29 cellular contexts compared by ENCODE assay signal in genomic region chr7:111045469-111045868, GRCh38. TPM values are rescaled to one million over a fixed set of nuclear protein-coding genes. Genes with fewer than 3 reads are reported as not detected.
DNase-seq lines count a peak whose midpoint lies in the region; ATAC-seq, FAIRE-seq and TF ChIP-seq lines count a peak whose summit lies in the region.
"Had no signal": no experiment of that assay in that cellular context is flagged by ENCODE, and none has a peak within 500 bp of the region (broad histone marks: within the 10 kb centered on the region; RNA-seq: fewer than 3 reads in every experiment).

No MANE protein-coding gene starts in this region.

- H2BK20ac ChIP-seq in H1 (ENCODE audit: low read length): peak overlapping the region; percentile 9; the same call in 1 of the 2 replicates

- H2BK12ac ChIP-seq in H1 (ENCODE audit: low read depth, low read length): no peak overlapping the region

- peaks cover 12% of the 10 kb centered on the region for H3K4me1 Mint-ChIP-seq in MCF 10A (ENCODE audit: insufficient read depth, unreplicated experiment)
- H3K4me1 Mint-ChIP-seq: B cell; central memory CD8-positive, alpha-beta T cell had no signal

- H2BK120ac ChIP-seq in H1 (replicated peaks; ENCODE audit: low read depth, low read length): no peak overlapping the region

- H4K91ac ChIP-seq in H1 (replicated peaks; ENCODE audit: insufficient read length, low read length): no peak overlapping the region

- DNase-seq in MCF 10A (ENCODE audit: unreplicated experiment) (peak; percentile 28), breast epithelium (ENCODE audit: low spot score in 2 of 2) (no peak), H1 (ENCODE audit: low read depth in 1 of 2, low spot score in 2 of 2) (no peak), testis (peak; percentile 48), nucleus accumbens (lab: John Stamatoyannopoulos, UW) (no peak), NCI-H1694 (lab: John Stamatoyannopoulos, UW) (no peak)
- DNase-seq: activated CD4-positive, alpha-beta T cell treated with anti-CD3 and anti-CD28 coated beads for 36 hours; activated naive CD4-positive, alpha-beta T cell treated with anti-CD3 and anti-CD28 coated beads for 36 hours; activated T-cell treated with anti-CD3 and anti-CD28 coated beads, Interleukin-2, amount 50 U/mL, for 48 hours; anterior cingulate cortex; erythroblast; head of caudate nucleus; MM.1S; NCI-H1417 treated with DMSO at 0.1 percent for 48 hours; NCI-H510A; Peyer's patch; stimulated activated naive CD8-positive, alpha-beta T cell treated with anti-CD3 and anti-CD28 coated beads, Interleukin-15, amount 100 ng/mL, for 72 hours; T-helper 1 cell had no signal

- POLR2A ChIA-PET in MCF 10A (lab: Yijun Ruan, JAX): no interaction called here
- POLR2A ChIA-PET in H1 (lab: Charles Lee; ENCODE audit: partially characterized antibody): no interaction called here

- H3K4me3 Mint-ChIP-seq in MCF 10A (ENCODE audit: unreplicated experiment): no peak overlapping the region
- H3K4me3 Mint-ChIP-seq: activated CD4-positive, alpha-beta T cell treated with anti-CD3 and anti-CD28 coated beads for 36 hours; activated naive CD4-positive, alpha-beta T cell treated with anti-CD3 and anti-CD28 coated beads for 36 hours; B cell; central memory CD8-positive, alpha-beta T cell; IgD-negative memory B cell; stimulated activated naive CD8-positive, alpha-beta T cell treated with anti-CD3 and anti-CD28 coated beads, Interleukin-15, amount 100 ng/mL, for 72 hours; type B pancreatic cell had no signal

- CTCF ChIA-PET in MCF 10A (lab: Yijun Ruan, JAX): interaction anchor here (0.6 kb wide), 1 partner anchor 573 kb away, joined by 5 read pairs; no protein-coding TSS in a partner anchor
- CTCF ChIA-PET in H1 (lab: Charles Lee; ENCODE audit: partially characterized antibody): interaction anchor here (0.6 to 1.4 kb wide), 2 partner anchors 53 to 312 kb away, joined by 3 to 4 read pairs; no protein-coding TSS in a partner anchor

- H3K36me3 ChIP-seq in breast epithelium (no peaks in the 10 kb centered on the region), H1 (ENCODE audit: control insufficient read depth in 2 of 4, insufficient read depth in 4 of 4, low read length in 3 of 4) (no peaks in the 10 kb centered on the region), iPS-18a (ENCODE audit: control insufficient read depth, low read depth, low read length) (no peaks in the 10 kb centered on the region), testis (ENCODE audit: low read depth, missing control alignments) (no peaks in the 10 kb centered on the region)
- H3K36me3 ChIP-seq: neutrophil, Peyer's patch, SJSA1 had no signal

- H3K56ac ChIP-seq in H1 (replicated peaks; ENCODE audit: insufficient read length, low read depth, low read length): no peak overlapping the region

- H3K79me2 ChIP-seq in H1 (ENCODE audit: control insufficient read depth in 1 of 2, insufficient read depth in 2 of 2, low read length in 2 of 2): no peaks in the 10 kb centered on the region

- no peak overlapping the region for H3K4me2 ChIP-seq in H1 (ENCODE audit: insufficient read depth in 1 of 2, low read depth in 2 of 2, low read length in 2 of 2)

- no peak overlapping the region for H2AK5ac ChIP-seq in H1 (ENCODE audit: low read depth, low read length)

- H3K27ac Mint-ChIP-seq in MCF 10A (ENCODE audit: low read depth, unreplicated experiment): no peak overlapping the region
- H3K27ac Mint-ChIP-seq: activated CD4-positive, alpha-beta T cell treated with anti-CD3 and anti-CD28 coated beads for 36 hours; activated naive CD4-positive, alpha-beta T cell treated with anti-CD3 and anti-CD28 coated beads for 36 hours; B cell; IgD-negative memory B cell; stimulated activated naive CD8-positive, alpha-beta T cell treated with anti-CD3 and anti-CD28 coated beads, Interleukin-15, amount 100 ng/mL, for 72 hours; type B pancreatic cell had no signal

- TF ChIP-seq POLR2A in breast epithelium (IDR thresholded peaks at IDR 0.05): no peak
- TF ChIP-seq POLR2A in H1 (IDR thresholded peaks at IDR 0.05; ENCODE audit: control extremely low read depth in 1 of 2, low read depth in 2 of 2, low read length in 2 of 2): no peak
- no peak for TF ChIP-seq POLR2A in testis (IDR thresholded peaks at IDR 0.05)

- H3K18ac ChIP-seq in H1 (ENCODE audit: extremely low read depth, low read length): 0 out of 2 replicates have a peak overlapping the region, but pooled peaks have one; percentile 11

- H3K27ac ChIP-seq in breast epithelium (no peak overlapping the region), H1 (ENCODE audit: low read depth, low read length) (no peak overlapping the region), iPS-18a (ENCODE audit: low read length) (peak overlapping the region; percentile 62), testis (no peak overlapping the region)
- H3K27ac ChIP-seq: 22Rv1, neutrophil, Peyer's patch, SJSA1 had no signal

- no peaks in the 10 kb centered on the region for H3K9me3 Mint-ChIP-seq in MCF 10A (ENCODE audit: unreplicated experiment)
- H3K9me3 Mint-ChIP-seq: activated naive CD4-positive, alpha-beta T cell treated with anti-CD3 and anti-CD28 coated beads for 36 hours; central memory CD8-positive, alpha-beta T cell; stimulated activated naive CD8-positive, alpha-beta T cell treated with anti-CD3 and anti-CD28 coated beads, Interleukin-15, amount 100 ng/mL, for 72 hours had no signal

- no peak for TF ChIP-seq RAD21 in H1 (IDR thresholded peaks at IDR 0.05 in 1 of 2, conservative IDR thresholded peaks at IDR 0.05 in 1 of 2; ENCODE audit: low read depth in 2 of 2, low read length in 2 of 2)

- H3K4me3 ChIP-seq in breast epithelium (no peak overlapping the region), H1 (ENCODE audit: extremely low read depth in 1 of 4, insufficient read depth in 2 of 4, low read depth in 3 of 4, low read length in 4 of 4) (no peak overlapping the region), iPS-18a (ENCODE audit: low read length) (no peak overlapping the region), testis (no peak overlapping the region)
- H3K4me3 ChIP-seq: Peyer's patch, SJSA1 had no signal

- no peaks in the 10 kb centered on the region for H3K36me3 Mint-ChIP-seq in MCF 10A (ENCODE audit: insufficient read depth, unreplicated experiment)
- H3K36me3 Mint-ChIP-seq: IgD-negative memory B cell, type B pancreatic cell had no signal

- BruUV-seq in MCF 10A (replicated peaks; lab: Mats Ljungman, UMichigan): no TSS peak

- H3K79me1 ChIP-seq in H1 (ENCODE audit: low read depth, low read length): no peaks in the 10 kb centered on the region

- H2BK5ac ChIP-seq in H1 (ENCODE audit: low read depth, low read length): no peak overlapping the region

- H2BK15ac ChIP-seq in H1 (ENCODE audit: low read length): no peak overlapping the region

- no peak overlapping the region for H3K4ac ChIP-seq in H1 (replicated peaks; ENCODE audit: insufficient read length, low read depth, low read length)

- peak overlapping the region; percentile 55; the same call in 1 of the 2 replicates for H2AFZ ChIP-seq in H1 (ENCODE audit: low read length)

- H3K23ac ChIP-seq in H1 (ENCODE audit: insufficient read length): no peak overlapping the region

- H3K23me2 ChIP-seq in H1 (ENCODE audit: low read depth, low read length): no peaks in the 10 kb centered on the region; the same call in 1 of the 2 replicates

- H3K27me3 Mint-ChIP-seq in MCF 10A (ENCODE audit: insufficient read depth, unreplicated experiment): no peaks in the 10 kb centered on the region
- H3K27me3 Mint-ChIP-seq: activated CD4-positive, alpha-beta T cell treated with anti-CD3 and anti-CD28 coated beads for 36 hours; B cell; central memory CD8-positive, alpha-beta T cell; IgD-negative memory B cell; stimulated activated naive CD8-positive, alpha-beta T cell treated with anti-CD3 and anti-CD28 coated beads, Interleukin-15, amount 100 ng/mL, for 72 hours; type B pancreatic cell had no signal

- intact Hi-C loops in MCF 10A (cut with micrococcal nuclease): no loop called here
- intact Hi-C loops in breast epithelium (cut with DNase I; ENCODE audit: low total_unique reads): no loop called here
- intact Hi-C loops in testis (cut with DNase I; ENCODE audit: low total_unique reads): no loop called here

- H3K9me3 ChIP-seq in breast epithelium: no peaks in the 10 kb centered on the region
- H3K9me3 ChIP-seq in H1 (ENCODE audit: insufficient read depth in 2 of 2, low read depth in 1 of 2, low read length in 1 of 2): no peaks in the 10 kb centered on the region
- H3K9me3 ChIP-seq in iPS-18a (ENCODE audit: control insufficient read depth, low read depth, low read length): no peaks in the 10 kb centered on the region
- H3K9me3 ChIP-seq in testis: no peaks in the 10 kb centered on the region
- H3K9me3 ChIP-seq: neutrophil, Peyer's patch, SJSA1 had no signal

- H3K9ac ChIP-seq in H1 (replicated peaks in 1 of 4; ENCODE audit: extremely low read depth in 1 of 4, low read depth in 3 of 4, low read length in 3 of 4) (no peak overlapping the region), iPS-18a (ENCODE audit: low read length) (no peak overlapping the region)

- H4K20me1 ChIP-seq in H1 (replicated peaks in 1 of 2; ENCODE audit: control insufficient read depth in 1 of 2, insufficient read depth in 2 of 2, low read length in 2 of 2): no peaks in the 10 kb centered on the region

- no peaks in the 10 kb centered on the region for H3K27me3 ChIP-seq in breast epithelium
- no peaks in the 10 kb centered on the region for H3K27me3 ChIP-seq in H1 (replicated peaks in 1 of 4; ENCODE audit: control insufficient read depth in 3 of 4, extremely low read depth in 1 of 4, insufficient read depth in 3 of 4, low read length in 3 of 4)
- H3K27me3 ChIP-seq in iPS-18a (ENCODE audit: control insufficient read depth, insufficient read depth, low read length): no peaks in the 10 kb centered on the region
- H3K27me3 ChIP-seq in testis: no peaks in the 10 kb centered on the region
- H3K27me3 ChIP-seq: neutrophil, Peyer's patch, SJSA1 had no signal

- FAIRE-seq in H1 (lab: Jason Lieb, UNC): peak; percentile 19
- FAIRE-seq: GM12891 had no signal

- ATAC-seq in HG03378 (IDR thresholded peaks at IDR 0.05; ENCODE audit: unreplicated experiment): no peak
- ATAC-seq: activated CD4-positive, alpha-beta T cell treated with anti-CD3 and anti-CD28 coated beads for 36 hours; left lobe of liver; stimulated activated naive CD8-positive, alpha-beta T cell treated with anti-CD3 and anti-CD28 coated beads, Interleukin-15, amount 100 ng/mL, for 72 hours had no signal

- TF ChIP-seq CTCF in MCF 10A (IDR thresholded peaks at IDR 0.05; ENCODE audit: unreplicated experiment) (no peak), breast epithelium (IDR thresholded peaks at IDR 0.05) (no peak), H1 (IDR thresholded peaks at IDR 0.05; ENCODE audit: control extremely low read depth in 1 of 3, insufficient read depth in 1 of 3, low read depth in 1 of 3, low read length in 3 of 3) (no peak), testis (IDR thresholded peaks at IDR 0.05) (no peak)

- TF ChIP-seq EP300 in H1 (IDR thresholded peaks at IDR 0.05; ENCODE audit: borderline replicate concordance in 1 of 2, low read depth in 2 of 2, low read length in 2 of 2): no peak

- no peak overlapping the region for H3K14ac ChIP-seq in H1 (ENCODE audit: insufficient read length)

- H4K5ac ChIP-seq in H1 (ENCODE audit: insufficient read length, low read depth, low read length): no peak overlapping the region

- no peak overlapping the region for H4K8ac ChIP-seq in H1 (ENCODE audit: extremely low read depth, insufficient read depth, low read length)

- H3K4me1 ChIP-seq in breast epithelium: no peaks in the 10 kb centered on the region
- H3K4me1 ChIP-seq in H1 (replicated peaks in 1 of 4; ENCODE audit: control insufficient read depth in 3 of 4, insufficient read depth in 4 of 4, low read length in 3 of 4): peaks cover 0 to 13% (median 5%) of the 10 kb centered on the region in 4 experiments; a peak in 4 of 7 replicates
- peaks cover 14% of the 10 kb centered on the region for H3K4me1 ChIP-seq in iPS-18a (ENCODE audit: control insufficient read depth, low read depth, low read length)
- no peaks in the 10 kb centered on the region for H3K4me1 ChIP-seq in testis
- H3K4me1 ChIP-seq: Peyer's patch had no signal

RNA-seq across cellular contexts. Expression of gene LRRN3, which starts 45.5 kb away (rescaled TPM):
- total RNA-seq in MCF 10A (2022) (not detected in 2 replicates), breast epithelium (1 to 10 TPM; 1.6 to 2.4 (median 1.6) TPM), testis (10 to 100 TPM; 49.1 to 59.6 TPM)
- total RNA-seq in H1 (2021; fragmentation: NEBNext Ultra II Directional; extraction: Animal tissue kit (Norgen Biotek cat#: 25700)): 0.19 and 0.20 TPM in 2 replicates
- polyA plus RNA-seq in H1 (2011; rRNA removed) (0.09 and 0.32 TPM in 2 replicates), testis (ENCODE audit: insufficient read depth, low read depth, low replicate concordance) (9.3 TPM)
- polyA plus RNA-seq in H1 (2011; cell fraction: cytosol; rRNA removed): 0.21 TPM
- 0.17 TPM for polyA plus RNA-seq in H1 (2011; cell fraction: nucleus; rRNA removed)
- polyA plus RNA-seq in H1 (2012, experiment 1 of 2): 0.25 to 1.0 TPM (median 0.43 TPM) in 4 replicates
- polyA plus RNA-seq in H1 (2012, experiment 2 of 2): not detected
- 0.28 TPM for polyA plus RNA-seq in H1 (2013, experiment 1 of 2)
- 0.22 TPM for polyA plus RNA-seq in H1 (2013, experiment 2 of 2)
- polyA minus RNA-seq in H1 (2011; rRNA and poly(A)+ RNA removed): 0.54 and 0.88 TPM in 2 replicates
- 0.73 TPM for polyA minus RNA-seq in H1 (2011; cell fraction: cytosol; rRNA and poly(A)+ RNA removed)
- 0.70 TPM for polyA minus RNA-seq in H1 (2011; cell fraction: nucleus; rRNA and poly(A)+ RNA removed)
- total RNA-seq: SJSA1 had no signal

Comparison
In these comparisons a context has a peak if more than half of its experiments do, and no peak if none do; other contexts are left out.
1. DNase-seq: peak in MCF 10A (single experiment) and testis (single experiment); none in breast epithelium (0 of 2), H1 (0 of 2), nucleus accumbens (0 of 56) and NCI-H1694 (single experiment).
2. RNA of gene LRRN3, which starts 45.5 kb away (total RNA-seq): 49.1 to 59.6 TPM in testis; 1.6 to 2.4 TPM in breast epithelium, 0.19 to 0.20 TPM in H1 and not detected in MCF 10A; every median in the first group is over 10 times any median in the second.